ENCODE assay signal across 1 cellular context in genomic region chr6:42901538-42901957, GRCh38.
TF ChIP-seq lines count a peak whose summit lies in the region.

No MANE protein-coding gene starts in this region.

TF ChIP-seq in HepG2, 621 proteins besides CTCF, POLR2A, EP300 and RAD21 (continued from another document and continues in another):
- TF ChIP-seq MATR3 (CRISPR knock-in tag; IDR thresholded peaks at IDR 0.05) (no peak), ZNF501 (CRISPR knock-in tag; IDR thresholded peaks at IDR 0.05) (peak; percentile 79), ONECUT2 (CRISPR knock-in tag; IDR thresholded peaks at IDR 0.05) (0 out of 2 replicates have a peak, but pooled peaks have one; percentile 57), KDM4B (CRISPR knock-in tag; IDR thresholded peaks at IDR 0.05) (no peak), ZNF256 (CRISPR knock-in tag; conservative IDR thresholded peaks at IDR 0.05) (no peak), ZNF10 (CRISPR knock-in tag; IDR thresholded peaks at IDR 0.05; ENCODE audit: borderline replicate concordance, low read depth) (no peak), ZNF280D (CRISPR knock-in tag; IDR thresholded peaks at IDR 0.05) (0 out of 2 replicates have a peak, but pooled peaks have one; percentile 56), CHCHD3 (CRISPR knock-in tag; IDR thresholded peaks at IDR 0.05) (0 out of 2 replicates have a peak, but pooled peaks have one; percentile 31), ZNF710 (CRISPR knock-in tag; IDR thresholded peaks at IDR 0.05; ENCODE audit: borderline replicate concordance) (peak; percentile 42; the same call in 1 of the 2 replicates), NFKBIZ (CRISPR knock-in tag; IDR thresholded peaks at IDR 0.05) (0 out of 2 replicates have a peak, but pooled peaks have one; percentile 62), ARNT2 (CRISPR knock-in tag; IDR thresholded peaks at IDR 0.05; ENCODE audit: low read depth) (peak; percentile 56; the same call in 1 of the 2 replicates), NR2F6 (IDR thresholded peaks at IDR 0.05) (0 out of 2 replicates have a peak, but pooled peaks have one; percentile 18), NR2F6 (CRISPR knock-in tag; IDR thresholded peaks at IDR 0.05) (peak; percentile 69; the same call in 1 of the 2 replicates), ETV5 (CRISPR knock-in tag; IDR thresholded peaks at IDR 0.05; ENCODE audit: borderline replicate concordance) (peak; percentile 49; the same call in 1 of the 2 replicates), NCOA2 (CRISPR knock-in tag; IDR thresholded peaks at IDR 0.05) (0 out of 2 replicates have a peak, but pooled peaks have one; percentile 19), ZBTB10 (CRISPR knock-in tag; IDR thresholded peaks at IDR 0.05; ENCODE audit: borderline replicate concordance) (no peak), ZNF747 (CRISPR knock-in tag; IDR thresholded peaks at IDR 0.05; ENCODE audit: borderline replicate concordance) (no peak), ZBTB38 (CRISPR knock-in tag; IDR thresholded peaks at IDR 0.05) (no peak), FOXK2 (IDR thresholded peaks at IDR 0.05) (peak; percentile 67), ZFY (CRISPR knock-in tag; IDR thresholded peaks at IDR 0.05) (no peak), ZNF570 (CRISPR knock-in tag; IDR thresholded peaks at IDR 0.05; ENCODE audit: borderline replicate concordance) (no peak), TFDP1 (CRISPR knock-in tag; IDR thresholded peaks at IDR 0.05; ENCODE audit: borderline replicate concordance) (no peak), KLF13 (CRISPR knock-in tag; IDR thresholded peaks at IDR 0.05) (no peak), MXI1 (IDR thresholded peaks at IDR 0.05; ENCODE audit: borderline replicate concordance, low read depth, low read length) (peak; percentile 55; the same call in 1 of the 3 replicates), HOXA3 (CRISPR knock-in tag; IDR thresholded peaks at IDR 0.05) (0 out of 2 replicates have a peak, but pooled peaks have one; percentile 33), CREB1 (IDR thresholded peaks at IDR 0.05) (no peak), CREB1 (CRISPR knock-in tag; IDR thresholded peaks at IDR 0.05) (no peak), ZNF367 (CRISPR knock-in tag; IDR thresholded peaks at IDR 0.05; ENCODE audit: borderline replicate concordance) (no peak), PHB2 (IDR thresholded peaks at IDR 0.05; ENCODE audit: partially characterized antibody) (no peak), AHDC1 (CRISPR knock-in tag; IDR thresholded peaks at IDR 0.05; ENCODE audit: borderline replicate concordance) (peak; percentile 41; the same call in 1 of the 2 replicates), POLR2AphosphoS5 (IDR thresholded peaks at IDR 0.05; ENCODE audit: low read depth, low read length) (no peak), CAMTA2 (CRISPR knock-in tag; IDR thresholded peaks at IDR 0.05; ENCODE audit: borderline replicate concordance) (no peak), RARA (CRISPR knock-in tag; IDR thresholded peaks at IDR 0.05) (peak; percentile 55), SOX5 (CRISPR knock-in tag; IDR thresholded peaks at IDR 0.05; ENCODE audit: borderline replicate concordance) (no peak), SMYD3 (CRISPR knock-in tag; IDR thresholded peaks at IDR 0.05) (no peak), BHLHE40 (IDR thresholded peaks at IDR 0.05; ENCODE audit: low read length) (no peak), ZNF263 (CRISPR knock-in tag; IDR thresholded peaks at IDR 0.05) (no peak), DNMT3B (CRISPR knock-in tag; conservative IDR thresholded peaks at IDR 0.05) (no peak), PHF5A (CRISPR knock-in tag; IDR thresholded peaks at IDR 0.05; ENCODE audit: low read depth, unreplicated experiment) (no peak)
- TF ChIP-seq, protein P1, sequence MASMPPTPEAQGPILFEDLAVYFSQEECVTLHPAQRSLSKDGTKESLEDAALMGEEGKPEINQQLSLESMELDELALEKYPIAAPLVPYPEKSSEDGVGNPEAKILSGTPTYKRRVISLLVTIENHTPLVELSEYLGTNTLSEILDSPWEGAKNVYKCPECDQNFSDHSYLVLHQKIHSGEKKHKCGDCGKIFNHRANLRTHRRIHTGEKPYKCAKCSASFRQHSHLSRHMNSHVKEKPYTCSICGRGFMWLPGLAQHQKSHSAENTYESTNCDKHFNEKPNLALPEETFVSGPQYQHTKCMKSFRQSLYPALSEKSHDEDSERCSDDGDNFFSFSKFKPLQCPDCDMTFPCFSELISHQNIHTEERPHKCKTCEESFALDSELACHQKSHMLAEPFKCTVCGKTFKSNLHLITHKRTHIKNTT (CRISPR knock-in tag; IDR thresholded peaks at IDR 0.05) = no peak
- TF ChIP-seq, protein P2, sequence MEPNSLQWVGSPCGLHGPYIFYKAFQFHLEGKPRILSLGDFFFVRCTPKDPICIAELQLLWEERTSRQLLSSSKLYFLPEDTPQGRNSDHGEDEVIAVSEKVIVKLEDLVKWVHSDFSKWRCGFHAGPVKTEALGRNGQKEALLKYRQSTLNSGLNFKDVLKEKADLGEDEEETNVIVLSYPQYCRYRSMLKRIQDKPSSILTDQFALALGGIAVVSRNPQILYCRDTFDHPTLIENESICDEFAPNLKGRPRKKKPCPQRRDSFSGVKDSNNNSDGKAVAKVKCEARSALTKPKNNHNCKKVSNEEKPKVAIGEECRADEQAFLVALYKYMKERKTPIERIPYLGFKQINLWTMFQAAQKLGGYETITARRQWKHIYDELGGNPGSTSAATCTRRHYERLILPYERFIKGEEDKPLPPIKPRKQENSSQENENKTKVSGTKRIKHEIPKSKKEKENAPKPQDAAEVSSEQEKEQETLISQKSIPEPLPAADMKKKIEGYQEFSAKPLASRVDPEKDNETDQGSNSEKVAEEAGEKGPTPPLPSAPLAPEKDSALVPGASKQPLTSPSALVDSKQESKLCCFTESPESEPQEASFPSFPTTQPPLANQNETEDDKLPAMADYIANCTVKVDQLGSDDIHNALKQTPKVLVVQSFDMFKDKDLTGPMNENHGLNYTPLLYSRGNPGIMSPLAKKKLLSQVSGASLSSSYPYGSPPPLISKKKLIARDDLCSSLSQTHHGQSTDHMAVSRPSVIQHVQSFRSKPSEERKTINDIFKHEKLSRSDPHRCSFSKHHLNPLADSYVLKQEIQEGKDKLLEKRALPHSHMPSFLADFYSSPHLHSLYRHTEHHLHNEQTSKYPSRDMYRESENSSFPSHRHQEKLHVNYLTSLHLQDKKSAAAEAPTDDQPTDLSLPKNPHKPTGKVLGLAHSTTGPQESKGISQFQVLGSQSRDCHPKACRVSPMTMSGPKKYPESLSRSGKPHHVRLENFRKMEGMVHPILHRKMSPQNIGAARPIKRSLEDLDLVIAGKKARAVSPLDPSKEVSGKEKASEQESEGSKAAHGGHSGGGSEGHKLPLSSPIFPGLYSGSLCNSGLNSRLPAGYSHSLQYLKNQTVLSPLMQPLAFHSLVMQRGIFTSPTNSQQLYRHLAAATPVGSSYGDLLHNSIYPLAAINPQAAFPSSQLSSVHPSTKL (CRISPR knock-in tag; IDR thresholded peaks at IDR 0.05) = peak; percentile 56
- TF ChIP-seq, protein P3, sequence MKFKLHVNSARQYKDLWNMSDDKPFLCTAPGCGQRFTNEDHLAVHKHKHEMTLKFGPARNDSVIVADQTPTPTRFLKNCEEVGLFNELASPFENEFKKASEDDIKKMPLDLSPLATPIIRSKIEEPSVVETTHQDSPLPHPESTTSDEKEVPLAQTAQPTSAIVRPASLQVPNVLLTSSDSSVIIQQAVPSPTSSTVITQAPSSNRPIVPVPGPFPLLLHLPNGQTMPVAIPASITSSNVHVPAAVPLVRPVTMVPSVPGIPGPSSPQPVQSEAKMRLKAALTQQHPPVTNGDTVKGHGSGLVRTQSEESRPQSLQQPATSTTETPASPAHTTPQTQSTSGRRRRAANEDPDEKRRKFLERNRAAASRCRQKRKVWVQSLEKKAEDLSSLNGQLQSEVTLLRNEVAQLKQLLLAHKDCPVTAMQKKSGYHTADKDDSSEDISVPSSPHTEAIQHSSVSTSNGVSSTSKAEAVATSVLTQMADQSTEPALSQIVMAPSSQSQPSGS (CRISPR knock-in tag; IDR thresholded peaks at IDR 0.05) = peak; percentile 26; the same call in 1 of the 2 replicates
